Comparison of ENCODE assay signal across 28 cellular contexts in the genomic region with DNA sequence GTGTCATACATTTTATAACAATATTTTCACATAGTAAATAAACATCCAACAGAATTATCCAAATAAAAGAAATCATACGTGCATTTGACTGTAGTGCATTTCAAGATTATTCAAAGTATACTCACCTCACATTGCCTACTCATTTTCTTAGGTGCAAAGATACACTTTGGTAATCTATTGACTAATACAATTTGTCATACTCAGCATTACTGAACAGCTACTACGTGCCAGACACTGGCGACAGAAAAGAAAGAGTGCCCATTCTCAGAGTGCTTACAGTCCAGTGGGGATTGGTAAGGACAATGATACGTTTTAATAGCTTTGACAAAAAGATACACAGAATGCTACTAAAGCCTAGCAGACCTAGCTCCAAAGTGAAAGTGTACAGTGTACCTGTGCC.
"Had no signal": no experiment of that assay in that cellular context is flagged by ENCODE, and none has a peak within 500 bp of the region (broad histone marks: within the 10 kb centered on the region; RNA-seq: fewer than 3 reads in every experiment).

No MANE protein-coding gene starts in this region.

- DNase-seq: activated B cell treated with CpG ODN at 0.5 μM for 24 hours; activated CD4-positive, alpha-beta memory T cell treated with anti-CD3 and anti-CD28 coated beads, Interleukin-2, amount 10 ng/mL, durations not matched to agents 7 days and 5 days; activated CD4-positive, alpha-beta T cell treated with anti-CD3 and anti-CD28 coated beads for 4 hours; activated CD4-positive, alpha-beta T cell treated with anti-CD3 and anti-CD28 coated beads, Interleukin-2, amount 10 ng/mL, durations not matched to agents 24 days and 14 days; activated CD4-positive, alpha-beta T cell treated with anti-CD3 and anti-CD28 coated beads, Interleukin-2, amount 50 U/mL, for 1 hour; activated CD4-positive, alpha-beta T cell treated with anti-CD3 and anti-CD28 coated beads, Interleukin-2, amount 50 U/mL, for 48 hours; activated CD4-positive, CD25-positive, alpha-beta regulatory T cell treated with anti-CD3 and anti-CD28 coated beads, Interleukin-2, amount 50 U/mL, for 72 hours; activated CD8-positive, alpha-beta memory T cell treated with anti-CD3 and anti-CD28 coated beads for 24 hours; activated CD8-positive, alpha-beta memory T cell treated with anti-CD3 and anti-CD28 coated beads, Interleukin-2, amount 10 ng/mL, durations not matched to agents 7 days and 5 days; activated CD8-positive, alpha-beta memory T cell treated with anti-CD3 and anti-CD28 coated beads, Interleukin-2, amount 50 U/mL, for 48 hours; activated CD8-positive, alpha-beta T cell treated with anti-CD3 and anti-CD28 coated beads, Interleukin-2, amount 10 ng/mL, durations not matched to agents 7 days and 5 days; activated effector memory CD4-positive, alpha-beta T cell treated with Interleukin-2 at 50 U/mL for 16 hours; activated gamma-delta T cell; activated naive CD4-positive, alpha-beta T cell treated with anti-CD3 and anti-CD28 coated beads, Interleukin-2, amount 10 ng/mL, durations not matched to agents 7 days and 5 days; activated naive CD4-positive, alpha-beta T cell treated with Interleukin-2 at 50 U/mL for 16 hours; activated naive CD8-positive, alpha-beta T cell treated with anti-CD3 and anti-CD28 coated beads, Interleukin-2, amount 10 ng/mL, durations not matched to agents 7 days and 5 days; activated naive CD8-positive, alpha-beta T cell treated with anti-CD3 and anti-CD28 coated beads, Interleukin-2, amount 50 U/mL, for 24 hours; activated T-cell treated with anti-CD3 and anti-CD28 coated beads, Interleukin-2, amount 50 U/mL, for 24 hours; activated T-cell treated with anti-CD3 and anti-CD28 coated beads, Interleukin-2, amount 50 U/mL, for 48 hours; amygdala; anterior cingulate cortex; central memory CD4-positive, alpha-beta T cell; T-helper 1 cell; T-helper 2 cell; T-helper 9 cell had no signal

- H3K4me1 ChIP-seq: ascending aorta had no signal

- ATAC-seq: activated CD8-positive, alpha-beta memory T cell treated with anti-CD3 and anti-CD28 coated beads, Interleukin-2, amount 10 ng/mL, durations not matched to agents 7 days and 5 days; activated CD8-positive, alpha-beta T cell treated with anti-CD3 and anti-CD28 coated beads, Interleukin-2, amount 10 ng/mL, durations not matched to agents 7 days and 5 days; activated naive CD8-positive, alpha-beta T cell treated with anti-CD3 and anti-CD28 coated beads, Interleukin-2, amount 50 U/mL, for 24 hours had no signal

- H3K9me3 ChIP-seq: ascending aorta had no signal

- H3K4me3 ChIP-seq: ascending aorta had no signal

- H3K27me3 ChIP-seq: ascending aorta had no signal

- H3K27ac ChIP-seq: ascending aorta, VCaP had no signal

- FAIRE-seq: TTC549 had no signal
